25 cellular contexts compared by ENCODE assay signal in the genomic region with DNA sequence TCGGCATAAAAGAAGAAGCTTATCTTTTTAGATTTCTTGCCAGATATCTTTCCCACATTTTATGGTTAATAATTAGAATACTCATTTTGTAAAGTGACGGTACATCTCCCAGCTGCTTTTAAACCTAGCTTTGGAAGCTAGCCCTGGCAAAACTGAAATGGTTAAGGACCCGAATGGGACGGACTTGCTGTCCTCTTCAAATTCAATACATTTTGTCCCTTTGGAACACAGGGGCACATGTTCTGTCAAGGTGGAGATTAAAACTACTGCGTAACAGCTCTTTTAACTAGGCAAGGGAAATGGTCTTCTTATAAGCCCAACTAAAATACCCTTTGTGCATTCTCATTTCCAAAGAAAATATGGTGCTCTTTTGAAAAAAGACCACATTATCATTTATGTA.
A peak's percentile ranks its signal among the peaks of the same experiment; 100 is the strongest.
DNase-seq lines count a peak whose midpoint lies in the region; ATAC-seq and TF ChIP-seq lines count a peak whose summit lies in the region.
"Had no signal": no experiment of that assay in that cellular context is flagged by ENCODE, and none has a peak within 500 bp of the region (broad histone marks: within the 10 kb centered on the region; RNA-seq: fewer than 3 reads in every experiment).

No MANE protein-coding gene starts in this region.

- TF ChIP-seq CTCF in left ventricle myocardium inferior (IDR thresholded peaks at IDR 0.05; ENCODE audit: borderline replicate concordance) (no peak), brain (conservative IDR thresholded peaks at IDR 0.05) (no peak), nephron (IDR thresholded peaks at IDR 0.05; ENCODE audit: unreplicated experiment in 3 of 3) (no peak)

- H3K4me1 Mint-ChIP-seq in brain (peaks cover 26% of the 10 kb centered on the region), nephron (peaks cover 20% of the 10 kb centered on the region)
- no peaks in the 10 kb centered on the region for H3K4me1 Mint-ChIP-seq in stimulated activated naive B cell treated with anti-CD40 and anti-IgM and Interleukin-4, amounts not matched to agents 10 μg/mL and 1 μg/mL and 100 μg/mL, for 72 hours

- H3K27me3 Mint-ChIP-seq in brain (no peaks in the 10 kb centered on the region), nephron (ENCODE audit: low read depth) (no peaks in the 10 kb centered on the region)
- no peaks in the 10 kb centered on the region for H3K27me3 Mint-ChIP-seq in stimulated activated naive B cell treated with anti-CD40 and anti-IgM and Interleukin-4, amounts not matched to agents 10 μg/mL and 1 μg/mL and 100 μg/mL, for 72 hours

- H3K36me3 Mint-ChIP-seq in brain, result no peaks in the 10 kb centered on the region
- no peaks in the 10 kb centered on the region for H3K36me3 Mint-ChIP-seq in nephron (ENCODE audit: low read depth)
- H3K36me3 Mint-ChIP-seq in stimulated activated naive B cell treated with anti-CD40 and anti-IgM and Interleukin-4, amounts not matched to agents 10 μg/mL and 1 μg/mL and 100 μg/mL, for 72 hours, result no peaks in the 10 kb centered on the region
- H3K36me3 Mint-ChIP-seq: CD8-positive, alpha-beta T cell had no signal

- intact Hi-C loops in Right ventricle myocardium superior (cut with DNase I), result no loop called here
- intact Hi-C loops in left ventricle myocardium inferior (cut with micrococcal nuclease), result no loop called here

- no peaks in the 10 kb centered on the region for H3K27me3 ChIP-seq in left ventricle myocardium inferior (ENCODE audit: low read depth)

- H3K27ac ChIP-seq in left ventricle myocardium inferior (replicated peaks), result no peak overlapping the region
- H3K27ac ChIP-seq: HL-60 had no signal

- peak overlapping the region in 2 of 5 experiments; percentile 42 to 56 for H3K4me3 Mint-ChIP-seq in brain
- H3K4me3 Mint-ChIP-seq in nephron, result no peak overlapping the region
- H3K4me3 Mint-ChIP-seq in stimulated activated naive B cell treated with anti-CD40 and anti-IgM and Interleukin-4, amounts not matched to agents 10 μg/mL and 1 μg/mL and 100 μg/mL, for 72 hours, result no peak overlapping the region
- H3K4me3 Mint-ChIP-seq: CD8-positive, alpha-beta T cell; H9 had no signal

- H3K9me3 Mint-ChIP-seq in brain (no peaks in the 10 kb centered on the region), nephron (no peaks in the 10 kb centered on the region)
- no peaks in the 10 kb centered on the region for H3K9me3 Mint-ChIP-seq in stimulated activated naive B cell treated with anti-CD40 and anti-IgM and Interleukin-4, amounts not matched to agents 10 μg/mL and 1 μg/mL and 100 μg/mL, for 72 hours
- H3K9me3 Mint-ChIP-seq: CD8-positive, alpha-beta T cell; H9 had no signal

- DNase-seq in Right ventricle myocardium superior (no peak), left ventricle myocardium inferior (no peak), epidermal melanocyte (ENCODE audit: insufficient read length, low spot score) (no peak), RPMI8226 (no peak), NAMALWA (ENCODE audit: low spot score) (no peak)
- DNase-seq in stimulated activated naive B cell treated with anti-CD40 and anti-IgM and Interleukin-4, amounts not matched to agents 10 μg/mL and 1 μg/mL and 100 μg/mL, for 72 hours, result no peak
- DNase-seq: 8988T; AML-193; C1 segment of cervical spinal cord; CD8-positive, alpha-beta T cell; GDM1; H9; KBM-7; MM.1S; NCI-H1092; NCI-H2029; NCI-H2171; NCI-H345; NCI-H524 treated with DMSO at 0.1 percent for 48 hours; NCI-H82 had no signal

- no peaks in the 10 kb centered on the region for H3K36me3 ChIP-seq in left ventricle myocardium inferior

- H3K9me3 ChIP-seq in left ventricle myocardium inferior (replicated peaks), result no peaks in the 10 kb centered on the region

- H3K27ac Mint-ChIP-seq in brain, result peak overlapping the region; percentile 38 to 82 (median 51)
- H3K27ac Mint-ChIP-seq in nephron, result peak overlapping the region in 2 of 3 experiments; percentile 13 to 68
- no peak overlapping the region for H3K27ac Mint-ChIP-seq in stimulated activated naive B cell treated with anti-CD40 and anti-IgM and Interleukin-4, amounts not matched to agents 10 μg/mL and 1 μg/mL and 100 μg/mL, for 72 hours
- H3K27ac Mint-ChIP-seq: CD8-positive, alpha-beta T cell had no signal

- H3K4me3 ChIP-seq in left ventricle myocardium inferior, result no peak overlapping the region

- ATAC-seq in Right ventricle myocardium superior (ENCODE audit: poor library complexity), result peak; percentile 20
- no peak for ATAC-seq in stimulated activated naive B cell treated with anti-CD40 and anti-IgM and Interleukin-4, amounts not matched to agents 10 μg/mL and 1 μg/mL and 100 μg/mL, for 72 hours (replicated peaks)
- ATAC-seq: CD8-positive, alpha-beta T cell; HepG2; Panc1 had no signal

- peaks cover 20% of the 10 kb centered on the region for H3K4me1 ChIP-seq in left ventricle myocardium inferior
